Comparison of ENCODE assay signal across 33 cellular contexts in genomic region chr15:36994809-36995208, GRCh38.
"Had no signal": no experiment of that assay in that cellular context is flagged by ENCODE, and none has a peak within 500 bp of the region (broad histone marks: within the 10 kb centered on the region; RNA-seq: fewer than 3 reads in every experiment).

No MANE protein-coding gene starts in this region.

- H3K4me3 ChIP-seq: adrenal gland, breast epithelium, esophagus muscularis mucosa, gastrocnemius medialis had no signal

- H3K9me3 ChIP-seq: breast epithelium, esophagus muscularis mucosa, gastrocnemius medialis had no signal

- H3K27ac Mint-ChIP-seq: activated CD4-positive, alpha-beta memory T cell treated with anti-CD3 and anti-CD28 coated beads for 36 hours; activated CD4-positive, alpha-beta T cell treated with anti-CD3 and anti-CD28 coated beads for 36 hours; activated CD4-positive, alpha-beta T cell treated with anti-CD3 and anti-CD28 coated beads, Interleukin-2, amount 10 ng/mL, durations not matched to agents 24 days and 14 days; activated CD8-positive, alpha-beta memory T cell treated with anti-CD3 and anti-CD28 coated beads, Interleukin-2, amount 10 ng/mL, durations not matched to agents 7 days and 5 days; activated CD8-positive, alpha-beta T cell treated with anti-CD3 and anti-CD28 coated beads, Interleukin-2, amount 10 ng/mL, durations not matched to agents 7 days and 5 days; activated naive CD4-positive, alpha-beta T cell treated with anti-CD3 and anti-CD28 coated beads for 36 hours; activated naive CD4-positive, alpha-beta T cell treated with anti-CD3 and anti-CD28 coated beads, Interleukin-2, amount 50 U/mL, for 24 hours; activated naive CD8-positive, alpha-beta T cell treated with anti-CD3 and anti-CD28 coated beads for 36 hours; activated naive CD8-positive, alpha-beta T cell treated with anti-CD3 and anti-CD28 coated beads, Interleukin-2, amount 50 U/mL, for 24 hours; activated T-helper 1 cell treated with anti-CD3 and anti-CD28 coated beads, Interleukin-12 subunit alpha, Interleukin-12 subunit beta, Interleukin-2, Interleukin-4 antibody, amounts not matched to agents 30 ng/mL and 10 ng/mL and 1 ng/mL, durations not matched to agents 14 hours and 24 hours and 36 hours; activated T-helper 2 cell treated with anti-CD3 and anti-CD28 coated beads, Interferon-gamma antibody, Interleukin-2, Interleukin-4, amounts not matched to agents 10 μg/mL and 5 μg/mL and 100 μg/mL, durations not matched to agents 14 hours and 24 hours and 36 hours; effector memory CD8-positive, alpha-beta T cell had no signal

- H3K36me3 ChIP-seq: adrenal gland, breast epithelium, esophagus muscularis mucosa, gastrocnemius medialis had no signal

- H3K4me1 Mint-ChIP-seq: activated CD4-positive, alpha-beta T cell treated with anti-CD3 and anti-CD28 coated beads for 36 hours; activated CD4-positive, alpha-beta T cell treated with anti-CD3 and anti-CD28 coated beads, Interleukin-2, amount 10 ng/mL, durations not matched to agents 24 days and 14 days; activated CD8-positive, alpha-beta memory T cell treated with anti-CD3 and anti-CD28 coated beads, Interleukin-2, amount 10 ng/mL, durations not matched to agents 7 days and 5 days; activated naive CD4-positive, alpha-beta T cell treated with anti-CD3 and anti-CD28 coated beads, Interleukin-2, amount 50 U/mL, for 24 hours; activated naive CD8-positive, alpha-beta T cell treated with anti-CD3 and anti-CD28 coated beads for 36 hours; activated naive CD8-positive, alpha-beta T cell treated with anti-CD3 and anti-CD28 coated beads, Interleukin-2, amount 50 U/mL, for 24 hours had no signal

- H3K27me3 ChIP-seq: adrenal gland, breast epithelium, esophagus muscularis mucosa, foreskin keratinocyte, gastrocnemius medialis had no signal

- H3K4me3 Mint-ChIP-seq: activated CD4-positive, alpha-beta memory T cell treated with anti-CD3 and anti-CD28 coated beads for 36 hours; activated CD4-positive, alpha-beta T cell treated with anti-CD3 and anti-CD28 coated beads for 36 hours; activated CD4-positive, alpha-beta T cell treated with anti-CD3 and anti-CD28 coated beads, Interleukin-2, amount 10 ng/mL, durations not matched to agents 24 days and 14 days; activated CD8-positive, alpha-beta memory T cell treated with anti-CD3 and anti-CD28 coated beads, Interleukin-2, amount 10 ng/mL, durations not matched to agents 7 days and 5 days; activated CD8-positive, alpha-beta T cell treated with anti-CD3 and anti-CD28 coated beads, Interleukin-2, amount 10 ng/mL, durations not matched to agents 7 days and 5 days; activated naive CD4-positive, alpha-beta T cell treated with anti-CD3 and anti-CD28 coated beads for 36 hours; activated naive CD4-positive, alpha-beta T cell treated with anti-CD3 and anti-CD28 coated beads, Interleukin-2, amount 50 U/mL, for 24 hours; activated naive CD8-positive, alpha-beta T cell treated with anti-CD3 and anti-CD28 coated beads for 36 hours; activated naive CD8-positive, alpha-beta T cell treated with anti-CD3 and anti-CD28 coated beads, Interleukin-2, amount 50 U/mL, for 24 hours; activated T-helper 1 cell treated with anti-CD3 and anti-CD28 coated beads, Interleukin-12 subunit alpha, Interleukin-12 subunit beta, Interleukin-2, Interleukin-4 antibody, amounts not matched to agents 30 ng/mL and 10 ng/mL and 1 ng/mL, durations not matched to agents 14 hours and 24 hours and 36 hours; brain; effector memory CD8-positive, alpha-beta T cell had no signal

- H3K4me1 ChIP-seq: breast epithelium, foreskin keratinocyte, gastrocnemius medialis had no signal

- DNase-seq: activated CD4-positive, alpha-beta memory T cell treated with anti-CD3 and anti-CD28 coated beads for 36 hours; activated CD4-positive, alpha-beta T cell treated with anti-CD3 and anti-CD28 coated beads for 36 hours; activated CD4-positive, alpha-beta T cell treated with anti-CD3 and anti-CD28 coated beads, Interleukin-2, amount 10 ng/mL, durations not matched to agents 24 days and 14 days; activated CD4-positive, CD25-positive, alpha-beta regulatory T cell; activated CD4-positive, CD25-positive, alpha-beta regulatory T cell treated with anti-CD3 and anti-CD28 coated beads, Interleukin-2, amount 50 U/mL, for 72 hours; activated CD8-positive, alpha-beta memory T cell treated with anti-CD3 and anti-CD28 coated beads, Interleukin-2, amount 10 ng/mL, durations not matched to agents 7 days and 5 days; activated CD8-positive, alpha-beta memory T cell treated with anti-CD3 and anti-CD28 coated beads, Interleukin-2, amount 50 U/mL, for 4 hours; activated CD8-positive, alpha-beta T cell treated with anti-CD3 and anti-CD28 coated beads, Interleukin-2, amount 10 ng/mL, durations not matched to agents 7 days and 5 days; activated effector memory CD4-positive, alpha-beta T cell treated with anti-CD3 and anti-CD28 coated beads, Interleukin-2, amount 50 U/mL, for 16 hours; activated naive CD4-positive, alpha-beta T cell treated with anti-CD3 and anti-CD28 coated beads for 36 hours; activated naive CD8-positive, alpha-beta T cell treated with anti-CD3 and anti-CD28 coated beads for 36 hours; activated naive CD8-positive, alpha-beta T cell treated with anti-CD3 and anti-CD28 coated beads, Interleukin-2, amount 50 U/mL, for 24 hours; activated T-cell treated with anti-CD3 and anti-CD28 coated beads, Interleukin-2, amount 50 U/mL, for 1 hour; activated T-cell treated with anti-CD3 and anti-CD28 coated beads, Interleukin-2, amount 50 U/mL, for 48 hours; adrenal gland; amygdala; aorta; caudate nucleus; cortex of kidney; dermis blood vessel endothelial cell; effector CD4-positive, alpha-beta T cell; effector memory CD8-positive, alpha-beta T cell; erythroblast; foreskin keratinocyte; gastrocnemius medialis; glutamatergic neuron; T-helper 2 cell had no signal

- H3K27me3 Mint-ChIP-seq: activated CD4-positive, alpha-beta memory T cell treated with anti-CD3 and anti-CD28 coated beads for 36 hours; activated CD4-positive, alpha-beta T cell treated with anti-CD3 and anti-CD28 coated beads, Interleukin-2, amount 10 ng/mL, durations not matched to agents 24 days and 14 days; activated CD8-positive, alpha-beta memory T cell treated with anti-CD3 and anti-CD28 coated beads, Interleukin-2, amount 10 ng/mL, durations not matched to agents 7 days and 5 days; activated naive CD4-positive, alpha-beta T cell treated with anti-CD3 and anti-CD28 coated beads, Interleukin-2, amount 50 U/mL, for 24 hours; activated naive CD8-positive, alpha-beta T cell treated with anti-CD3 and anti-CD28 coated beads, Interleukin-2, amount 50 U/mL, for 24 hours; brain; effector memory CD8-positive, alpha-beta T cell had no signal

- H3K36me3 Mint-ChIP-seq: activated CD4-positive, alpha-beta memory T cell treated with anti-CD3 and anti-CD28 coated beads for 36 hours; activated CD8-positive, alpha-beta memory T cell treated with anti-CD3 and anti-CD28 coated beads, Interleukin-2, amount 10 ng/mL, durations not matched to agents 7 days and 5 days; activated naive CD4-positive, alpha-beta T cell treated with anti-CD3 and anti-CD28 coated beads, Interleukin-2, amount 50 U/mL, for 24 hours; activated naive CD8-positive, alpha-beta T cell treated with anti-CD3 and anti-CD28 coated beads for 36 hours had no signal

- ATAC-seq: activated CD4-positive, alpha-beta T cell treated with anti-CD3 and anti-CD28 coated beads for 36 hours; activated CD8-positive, alpha-beta memory T cell treated with anti-CD3 and anti-CD28 coated beads, Interleukin-2, amount 10 ng/mL, durations not matched to agents 7 days and 5 days; activated CD8-positive, alpha-beta T cell treated with anti-CD3 and anti-CD28 coated beads, Interleukin-2, amount 10 ng/mL, durations not matched to agents 7 days and 5 days; activated naive CD8-positive, alpha-beta T cell treated with anti-CD3 and anti-CD28 coated beads, Interleukin-2, amount 50 U/mL, for 24 hours; effector memory CD8-positive, alpha-beta T cell; foreskin keratinocyte; gastrocnemius medialis had no signal

- H3K9me3 Mint-ChIP-seq: activated CD4-positive, alpha-beta memory T cell treated with anti-CD3 and anti-CD28 coated beads for 36 hours; activated CD4-positive, alpha-beta T cell treated with anti-CD3 and anti-CD28 coated beads, Interleukin-2, amount 10 ng/mL, durations not matched to agents 24 days and 14 days; activated naive CD4-positive, alpha-beta T cell treated with anti-CD3 and anti-CD28 coated beads for 36 hours; activated naive CD4-positive, alpha-beta T cell treated with anti-CD3 and anti-CD28 coated beads, Interleukin-2, amount 50 U/mL, for 24 hours; activated naive CD8-positive, alpha-beta T cell treated with anti-CD3 and anti-CD28 coated beads for 36 hours; activated naive CD8-positive, alpha-beta T cell treated with anti-CD3 and anti-CD28 coated beads, Interleukin-2, amount 50 U/mL, for 24 hours; activated T-helper 1 cell treated with anti-CD3 and anti-CD28 coated beads, Interleukin-12 subunit alpha, Interleukin-12 subunit beta, Interleukin-2, Interleukin-4 antibody, amounts not matched to agents 30 ng/mL and 10 ng/mL and 1 ng/mL, durations not matched to agents 14 hours and 24 hours and 36 hours; activated T-helper 2 cell treated with anti-CD3 and anti-CD28 coated beads, Interferon-gamma antibody, Interleukin-2, Interleukin-4, amounts not matched to agents 10 μg/mL and 5 μg/mL and 100 μg/mL, durations not matched to agents 14 hours and 24 hours and 36 hours had no signal
